In the genomic region with DNA sequence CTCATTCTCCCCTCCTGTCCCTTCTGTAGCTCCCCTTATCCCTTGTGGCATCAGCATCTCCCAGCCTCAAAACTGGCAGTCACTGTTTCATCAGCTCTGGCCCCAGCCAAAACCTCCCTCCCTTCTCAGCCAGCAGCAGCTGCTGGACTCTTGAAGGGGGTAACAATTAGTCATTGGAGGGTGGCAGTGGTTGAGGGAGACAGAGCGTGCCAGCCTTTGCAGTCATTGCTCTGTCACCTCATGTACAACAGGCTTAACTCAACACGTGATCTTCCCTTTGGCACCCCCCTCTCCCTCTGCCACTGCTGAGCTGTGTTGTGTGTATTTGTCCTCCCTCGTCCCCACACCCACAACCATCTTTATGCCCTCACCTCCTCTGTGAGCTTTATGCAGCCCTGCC, we compare ENCODE assay signal across 14 cellular contexts. TPM values are rescaled to one million over a fixed set of nuclear protein-coding genes. Genes with fewer than 3 reads are reported as not detected.
DNase-seq lines count a peak whose midpoint lies in the region; ATAC-seq and TF ChIP-seq lines count a peak whose summit lies in the region.
"Had no signal": no experiment of that assay in that cellular context is flagged by ENCODE, and none has a peak within 500 bp of the region (broad histone marks: within the 10 kb centered on the region; RNA-seq: fewer than 3 reads in every experiment).

No MANE protein-coding gene starts in this region.

- peaks cover 3% of the 10 kb centered on the region for H3K36me3 Mint-ChIP-seq in neural progenitor cell

- peaks cover 12% of the 10 kb centered on the region for H3K4me1 Mint-ChIP-seq in neural progenitor cell

- no peak overlapping the region for H3K27ac Mint-ChIP-seq in neural progenitor cell

- peak; percentile 88 for DNase-seq in MG63
- peak in 53 of 58 donors; percentile 2 to 90 (median 62) for DNase-seq in anterior cingulate cortex (lab: John Stamatoyannopoulos, UW)
- DNase-seq in nucleus accumbens (lab: John Stamatoyannopoulos, UW) = peak in 55 of 56 donors; percentile 13 to 94 (median 70)
- no peak for DNase-seq in EL
- DNase-seq in SW480 (ENCODE audit: low spot score) = no peak
- DNase-seq in neural progenitor cell (ENCODE audit: low spot score) = no peak
- DNase-seq: H7, mesendoderm, NCI-H187 had no signal

- no peaks in the 10 kb centered on the region for H4K20me1 ChIP-seq in neural progenitor cell (ENCODE audit: low read depth)

- H3K4me3 Mint-ChIP-seq in neural progenitor cell = no peak overlapping the region

- H3K36me3 ChIP-seq in MG63 (no peaks in the 10 kb centered on the region), neural progenitor cell (no peaks in the 10 kb centered on the region)
- H3K36me3 ChIP-seq: suprapubic skin had no signal

- H3K4me3 ChIP-seq in MG63 (no peak overlapping the region), neural progenitor cell (no peak overlapping the region)
- H3K4me3 ChIP-seq: suprapubic skin had no signal

- TF ChIP-seq CTCF in neural progenitor cell (IDR thresholded peaks at IDR 0.05) = no peak

- no peaks in the 10 kb centered on the region for H3F3A ChIP-seq in neural progenitor cell (ENCODE audit: low read depth)

- H3K27me3 ChIP-seq in MG63 (no peaks in the 10 kb centered on the region), neural progenitor cell (no peaks in the 10 kb centered on the region)
- H3K27me3 ChIP-seq: suprapubic skin had no signal

- H3K27me3 Mint-ChIP-seq in neural progenitor cell (ENCODE audit: insufficient read depth, low read depth) = no peaks in the 10 kb centered on the region

- H3K79me2 ChIP-seq in neural progenitor cell (ENCODE audit: low read depth) = no peaks in the 10 kb centered on the region

- peaks cover 3% of the 10 kb centered on the region for H3K4me1 ChIP-seq in neural progenitor cell
- H3K4me1 ChIP-seq: suprapubic skin had no signal

- no peak overlapping the region for H3K4me2 ChIP-seq in neural progenitor cell

- no peaks in the 10 kb centered on the region for H3K9me3 Mint-ChIP-seq in neural progenitor cell

- H3K9ac ChIP-seq in neural progenitor cell = no peak overlapping the region

- no peak overlapping the region for H3K27ac ChIP-seq in neural progenitor cell
- H3K27ac ChIP-seq: RWPE1, suprapubic skin had no signal

- H3K9me3 ChIP-seq in MG63 = no peaks in the 10 kb centered on the region
- no peaks in the 10 kb centered on the region for H3K9me3 ChIP-seq in neural progenitor cell (ENCODE audit: low read depth)
- H3K9me3 ChIP-seq: suprapubic skin had no signal

- no peak overlapping the region for H2AFZ ChIP-seq in neural progenitor cell (replicated peaks)

- peak; percentile 48 for ATAC-seq in GM18868 (IDR thresholded peaks at IDR 0.05; ENCODE audit: unreplicated experiment)

RNA-seq across cellular contexts. Expression of a gene that starts 28.2 kb away (rescaled TPM):
- not detected in 2 replicates for total RNA-seq in MG63 (2014; rRNA removed; shearing (Covaris generic); ENCODE audit: low replicate concordance)
- not detected in 2 replicates for total RNA-seq in neural progenitor cell (ENCODE audit: low replicate concordance)
- total RNA-seq: glomerular endothelial cell, H7, pulmonary artery endothelial cell, suprapubic skin had no signal

RNA-seq across cellular contexts. Expression of a gene that starts 58.7 kb away (rescaled TPM):
- 131 and 177 TPM in 2 replicates for total RNA-seq in MG63 (2014; rRNA removed; shearing (Covaris generic); ENCODE audit: low replicate concordance)
- total RNA-seq in neural progenitor cell (ENCODE audit: low replicate concordance) = 72.6 and 86.1 TPM in 2 replicates

Comparison
In these comparisons a context has a peak if more than half of its experiments do, and no peak if none do; other contexts are left out.
1. DNase-seq: peak in MG63 (single experiment), anterior cingulate cortex (53 of 58) and nucleus accumbens (55 of 56); none in EL (single experiment), SW480 (single experiment) and neural progenitor cell (single experiment).